Comparison of ENCODE assay signal across 25 cellular contexts in genomic region chr18:13584826-13585225, GRCh38.
DNase-seq lines count a peak whose midpoint lies in the region; ATAC-seq and TF ChIP-seq lines count a peak whose summit lies in the region.
"Had no signal": no experiment of that assay in that cellular context is flagged by ENCODE, and none has a peak within 500 bp of the region (broad histone marks: within the 10 kb centered on the region; RNA-seq: fewer than 3 reads in every experiment).

No MANE protein-coding gene starts in this region.

- H3K4me1 Mint-ChIP-seq in endodermal cell (no peaks in the 10 kb centered on the region), naive B cell (peaks cover 39 to 60% (median 59%) of the 10 kb centered on the region in 3 donors)

- no peak overlapping the region for H3K9ac ChIP-seq in endodermal cell (ENCODE audit: extremely low read depth, low read length, poor library complexity, severe bottlenecking)

- H3K36me3 ChIP-seq in endodermal cell (ENCODE audit: control insufficient read depth, insufficient read depth, low read length), result no peaks in the 10 kb centered on the region
- H3K36me3 ChIP-seq: prostate gland, thoracic aorta had no signal

- H3K27me3 Mint-ChIP-seq in endodermal cell (ENCODE audit: insufficient read depth) (no peaks in the 10 kb centered on the region), naive B cell (no peaks in the 10 kb centered on the region)
- H3K27me3 Mint-ChIP-seq: CD4-positive, CD25-positive, alpha-beta regulatory T cell; central memory CD8-positive, alpha-beta T cell; natural killer cell treated with Interleukin-12 subunit alpha and Interleukin-12 subunit beta and Interleukin-15 and Interleukin-18, amount 100 ng/mL, for 72 hours; T-cell had no signal

- no peak for DNase-seq in Right ventricle myocardium inferior (ENCODE audit: missing footprints)
- no peak for DNase-seq in cardiac septum (ENCODE audit: low spot score)
- no peak for DNase-seq in endodermal cell
- no peak for DNase-seq in naive B cell
- no peak for DNase-seq in left colon
- no peak for DNase-seq in SK-N-DZ (ENCODE audit: low spot score)
- DNase-seq in germinal center (ENCODE audit: low spot score), result no peak
- DNase-seq: activated CD4-positive, CD25-positive, alpha-beta regulatory T cell; CD4-positive, CD25-positive, alpha-beta regulatory T cell; DMS79 treated with DMSO at 0.1 percent for 48 hours; effector CD4-positive, alpha-beta T cell; GOT3; islet precursor cell; NCI-H1694 treated with DMSO at 0.1 percent for 48 hours; NCI-H446 treated with DMSO at 0.1 percent for 48 hours; NK-92 treated with Interleukin-12 subunit alpha and Interleukin-12 subunit beta, amount 100 ng/mL, for 24 hours; stimulated activated CD4-positive, alpha-beta T cell treated with anti-CD3 and anti-CD28 coated beads, Interleukin-12 subunit alpha, Interleukin-12 subunit beta, amount 100 ng/mL, for 4 hours; T-cell had no signal

- intact Hi-C loops in Right ventricle myocardium inferior (cut with DNase I) (no loop called here), cardiac septum (cut with DNase I) (no loop called here), left colon (cut with DNase I, micrococcal nuclease) (no loop called here)

- H3K27me3 ChIP-seq in endodermal cell (ENCODE audit: control insufficient read depth, insufficient read depth, low read length, poor library complexity, severe bottlenecking), result no peaks in the 10 kb centered on the region

- peak; percentile 66 for ATAC-seq in Right ventricle myocardium inferior
- no peak for ATAC-seq in naive B cell (ENCODE audit: low read depth in 2 of 2)
- no peak for ATAC-seq in left colon
- ATAC-seq in HG03135 (IDR thresholded peaks at IDR 0.05; ENCODE audit: unreplicated experiment), result no peak
- ATAC-seq: A549; natural killer cell treated with Interleukin-12 subunit alpha and Interleukin-12 subunit beta and Interleukin-15 and Interleukin-18, amount 100 ng/mL, for 72 hours; T-cell had no signal

- no peaks in the 10 kb centered on the region for H3K36me3 Mint-ChIP-seq in endodermal cell (ENCODE audit: low read depth)
- H3K36me3 Mint-ChIP-seq in naive B cell, result no peaks in the 10 kb centered on the region
- H3K36me3 Mint-ChIP-seq: natural killer cell treated with Interleukin-12 subunit alpha and Interleukin-12 subunit beta and Interleukin-15 and Interleukin-18, amount 100 ng/mL, for 72 hours had no signal

- no peak for TF ChIP-seq CTCF in endodermal cell (conservative IDR thresholded peaks at IDR 0.05)

- H3K4me3 ChIP-seq in endodermal cell (ENCODE audit: low read length), result no peak overlapping the region
- H3K4me3 ChIP-seq: A549, prostate gland, thoracic aorta had no signal

- no peaks in the 10 kb centered on the region for H3K9me3 ChIP-seq in endodermal cell (ENCODE audit: control insufficient read depth, low read length)
- H3K9me3 ChIP-seq: A549, prostate gland, thoracic aorta had no signal

- peak overlapping the region; percentile 91 for H3K27ac ChIP-seq in endodermal cell (ENCODE audit: low read depth, low read length)
- H3K27ac ChIP-seq: A549, prostate gland, RWPE1, thoracic aorta had no signal

- H3K4me3 Mint-ChIP-seq in endodermal cell, result no peak overlapping the region
- H3K4me3 Mint-ChIP-seq in naive B cell, result peak overlapping the region in 2 of 8 donors; percentile 5 to 54
- H3K4me3 Mint-ChIP-seq: central memory CD8-positive, alpha-beta T cell; natural killer cell treated with Interleukin-12 subunit alpha and Interleukin-12 subunit beta and Interleukin-15 and Interleukin-18, amount 100 ng/mL, for 72 hours; T-cell had no signal

- H3K27ac Mint-ChIP-seq in endodermal cell (no peak overlapping the region), naive B cell (peak overlapping the region; percentile 72 to 99 (median 94))
- H3K27ac Mint-ChIP-seq: T-cell had no signal

- H3K9me3 Mint-ChIP-seq in endodermal cell (no peaks in the 10 kb centered on the region), naive B cell (no peaks in the 10 kb centered on the region)
- H3K9me3 Mint-ChIP-seq: central memory CD8-positive, alpha-beta T cell; natural killer cell treated with Interleukin-12 subunit alpha and Interleukin-12 subunit beta and Interleukin-15 and Interleukin-18, amount 100 ng/mL, for 72 hours; T-cell had no signal

- 70 to 84% methylated on average over 7 to 11 of the region's 11 CpGs for WGBS in endodermal cell (ENCODE audit: insufficient coverage in 1 of 2, insufficient read length in 1 of 2), 2 experiments

- no peaks in the 10 kb centered on the region for H3K4me1 ChIP-seq in endodermal cell (ENCODE audit: control insufficient read depth, insufficient read depth, low read length)
- H3K4me1 ChIP-seq: A549, prostate gland had no signal
